22 cellular contexts compared by ENCODE assay signal in genomic region chr5:158985492-158985891, GRCh38.
A peak's percentile ranks its signal among the peaks of the same experiment; 100 is the strongest.
DNase-seq lines count a peak whose midpoint lies in the region; ATAC-seq, FAIRE-seq and TF ChIP-seq lines count a peak whose summit lies in the region.
"Had no signal": no experiment of that assay in that cellular context is flagged by ENCODE, and none has a peak within 500 bp of the region (broad histone marks: within the 10 kb centered on the region; RNA-seq: fewer than 3 reads in every experiment).

No MANE protein-coding gene starts in this region.

- no peaks in the 10 kb centered on the region for H3K9me3 Mint-ChIP-seq in stimulated activated naive B cell treated with anti-CD40 and anti-IgM and Interleukin-4, amounts not matched to agents 10 μg/mL and 1 μg/mL and 100 μg/mL, for 72 hours
- H3K9me3 Mint-ChIP-seq in activated naive CD4-positive, alpha-beta T cell treated with anti-CD3 and anti-CD28 coated beads, Interleukin-2, amount 10 ng/mL, durations not matched to agents 7 days and 5 days = no peaks in the 10 kb centered on the region
- H3K9me3 Mint-ChIP-seq: CD4-positive, CD25-positive, alpha-beta regulatory T cell; CD8-positive, alpha-beta memory T cell had no signal

- no peak overlapping the region for H3K4me3 ChIP-seq in HepG2 (replicated peaks in 1 of 3; ENCODE audit: insufficient read depth in 1 of 3, low read depth in 2 of 3, low read length in 3 of 3)
- H3K4me3 ChIP-seq in right lobe of liver = no peak overlapping the region
- no peak overlapping the region for H3K4me3 ChIP-seq in OCI-LY1 (ENCODE audit: low read depth, low read length, poor library complexity, severe bottlenecking)
- H3K4me3 ChIP-seq: GM12878, GM23248, HAP-1 had no signal

- no peaks in the 10 kb centered on the region for H3F3A ChIP-seq in OCI-LY1 (ENCODE audit: insufficient read depth, low read length)

- no peaks in the 10 kb centered on the region for H3K9me2 ChIP-seq in OCI-LY1 (ENCODE audit: low read depth, low read length)

- H3K27ac ChIP-seq in HepG2 (ENCODE audit: extremely low read length, insufficient read depth, low read length) (no peak overlapping the region), right lobe of liver (no peak overlapping the region), OCI-LY1 (ENCODE audit: low read depth, low read length, poor library complexity, severe bottlenecking) (peak overlapping the region; percentile 64)
- H3K27ac ChIP-seq: 22Rv1, GM23248, HL-60 had no signal

- TF ChIP-seq CTCF in HepG2 (CRISPR knock-in tag; IDR thresholded peaks at IDR 0.05) (no peak), right lobe of liver (IDR thresholded peaks at IDR 0.05) (no peak), OCI-LY1 (IDR thresholded peaks at IDR 0.05; ENCODE audit: low read length) (no peak)

- peak overlapping the region; percentile 4 for H3K27ac Mint-ChIP-seq in stimulated activated naive B cell treated with anti-CD40 and anti-IgM and Interleukin-4, amounts not matched to agents 10 μg/mL and 1 μg/mL and 100 μg/mL, for 72 hours
- H3K27ac Mint-ChIP-seq in activated naive CD4-positive, alpha-beta T cell treated with anti-CD3 and anti-CD28 coated beads, Interleukin-2, amount 10 ng/mL, durations not matched to agents 7 days and 5 days = no peak overlapping the region
- H3K27ac Mint-ChIP-seq: CD4-positive, CD25-positive, alpha-beta regulatory T cell; CD8-positive, alpha-beta memory T cell had no signal

- peaks cover 11 to 26% of the 10 kb centered on the region in 2 donors for H3K36me3 Mint-ChIP-seq in stimulated activated naive B cell treated with anti-CD40 and anti-IgM and Interleukin-4, amounts not matched to agents 10 μg/mL and 1 μg/mL and 100 μg/mL, for 72 hours
- H3K36me3 Mint-ChIP-seq in activated naive CD4-positive, alpha-beta T cell treated with anti-CD3 and anti-CD28 coated beads, Interleukin-2, amount 10 ng/mL, durations not matched to agents 7 days and 5 days = no peaks in the 10 kb centered on the region
- H3K36me3 Mint-ChIP-seq: CD4-positive, CD25-positive, alpha-beta regulatory T cell; CD8-positive, alpha-beta memory T cell had no signal

- TF ChIP-seq POLR2A in HepG2 (IDR thresholded peaks at IDR 0.05; ENCODE audit: insufficient read depth in 1 of 2, low read depth in 2 of 2, low read length in 2 of 2) (no peak), right lobe of liver (IDR thresholded peaks at IDR 0.05) (no peak), GM18505 (IDR thresholded peaks at IDR 0.05; ENCODE audit: borderline replicate concordance, extremely low read depth, insufficient read depth, insufficient read length) (no peak)

- H3K9ac ChIP-seq in HepG2 (ENCODE audit: insufficient read depth, low read depth, low read length) (no peak overlapping the region), OCI-LY1 (ENCODE audit: low read length) (peak overlapping the region; percentile 32; the same call in 1 of the 2 replicates)
- H3K9ac ChIP-seq: GM23248 had no signal

- no peak for TF ChIP-seq RAD21 in HepG2 (CRISPR knock-in tag; IDR thresholded peaks at IDR 0.05)

- POLR2A ChIA-PET in HepG2 (lab: Yijun Ruan, JAX) = no interaction called here

- H3K4me2 ChIP-seq in HepG2 (ENCODE audit: low read depth, low read length) (no peak overlapping the region), OCI-LY1 (ENCODE audit: low read length) (peak overlapping the region; percentile 33; the same call in 1 of the 2 replicates)

- H3K36me3 ChIP-seq in HepG2 (replicated peaks in 1 of 2; ENCODE audit: control insufficient read depth in 1 of 2, insufficient read depth in 2 of 2, low read length in 2 of 2) (no peaks in the 10 kb centered on the region), right lobe of liver (no peaks in the 10 kb centered on the region), OCI-LY1 (ENCODE audit: insufficient read depth, low read length) (0 out of 2 replicates have a peak, but pooled peaks cover 3% of the 10 kb centered on the region)
- H3K36me3 ChIP-seq: HAP-1 had no signal

- H2AFZ ChIP-seq in HepG2 (ENCODE audit: low read length) = no peak overlapping the region
- no peak overlapping the region for H2AFZ ChIP-seq in OCI-LY1 (ENCODE audit: low read length)
- H2AFZ ChIP-seq: GM23248 had no signal

- no peak for TF ChIP-seq EP300 in HepG2 (IDR thresholded peaks at IDR 0.05; ENCODE audit: low read depth in 2 of 2, low read length in 2 of 2)
- no peak for TF ChIP-seq EP300 in HepG2 (CRISPR knock-in tag; IDR thresholded peaks at IDR 0.05; ENCODE audit: borderline replicate concordance)

- FAIRE-seq in HepG2 (lab: Jason Lieb, UNC) = no peak
- FAIRE-seq: GM12878 had no signal

- ATAC-seq in HepG2 = no peak
- no peak for ATAC-seq in right lobe of liver
- ATAC-seq in stimulated activated naive B cell treated with anti-CD40 and anti-IgM and Interleukin-4, amounts not matched to agents 10 μg/mL and 1 μg/mL and 100 μg/mL, for 72 hours (replicated peaks) = no peak
- ATAC-seq in GM18505 (IDR thresholded peaks at IDR 0.05; ENCODE audit: unreplicated experiment) = no peak

- H3K4me1 ChIP-seq in HepG2 (ENCODE audit: insufficient read depth, low read length) (no peaks in the 10 kb centered on the region), right lobe of liver (no peaks in the 10 kb centered on the region), OCI-LY1 (ENCODE audit: insufficient read depth, low read length, severe bottlenecking) (peaks cover 73% of the 10 kb centered on the region)

- H3K9me3 ChIP-seq in HepG2 (ENCODE audit: low read length) (no peaks in the 10 kb centered on the region), right lobe of liver (no peaks in the 10 kb centered on the region), OCI-LY1 (ENCODE audit: low read length) (no peaks in the 10 kb centered on the region)
- H3K9me3 ChIP-seq: HAP-1 had no signal

- BruUV-seq in HepG2 (replicated peaks; lab: Mats Ljungman, UMichigan) = no TSS peak

- peaks cover 36 to 76% of the 10 kb centered on the region in 2 donors for H3K4me1 Mint-ChIP-seq in stimulated activated naive B cell treated with anti-CD40 and anti-IgM and Interleukin-4, amounts not matched to agents 10 μg/mL and 1 μg/mL and 100 μg/mL, for 72 hours
- no peaks in the 10 kb centered on the region for H3K4me1 Mint-ChIP-seq in activated naive CD4-positive, alpha-beta T cell treated with anti-CD3 and anti-CD28 coated beads, Interleukin-2, amount 10 ng/mL, durations not matched to agents 7 days and 5 days
- H3K4me1 Mint-ChIP-seq: CD4-positive, CD25-positive, alpha-beta regulatory T cell; CD8-positive, alpha-beta memory T cell had no signal

- H3K4me3 Mint-ChIP-seq in stimulated activated naive B cell treated with anti-CD40 and anti-IgM and Interleukin-4, amounts not matched to agents 10 μg/mL and 1 μg/mL and 100 μg/mL, for 72 hours = no peak overlapping the region
- no peak overlapping the region for H3K4me3 Mint-ChIP-seq in activated naive CD4-positive, alpha-beta T cell treated with anti-CD3 and anti-CD28 coated beads, Interleukin-2, amount 10 ng/mL, durations not matched to agents 7 days and 5 days
- H3K4me3 Mint-ChIP-seq: CD4-positive, CD25-positive, alpha-beta regulatory T cell; CD8-positive, alpha-beta memory T cell had no signal

- H3K27me3 ChIP-seq in HepG2 (ENCODE audit: control insufficient read depth in 1 of 2, insufficient read depth in 2 of 2, low read length in 2 of 2) (no peaks in the 10 kb centered on the region; a peak in 1 of 5 replicates), right lobe of liver (no peaks in the 10 kb centered on the region), OCI-LY1 (ENCODE audit: insufficient read depth, low read length) (no peaks in the 10 kb centered on the region)

- in situ Hi-C loops in HepG2 (cut with HindIII; ENCODE audit: extremely low pct_ligation_motif_present, low pct_unique_long_range_greater_than_20kb) = no loop called here

- H3K27me3 Mint-ChIP-seq in stimulated activated naive B cell treated with anti-CD40 and anti-IgM and Interleukin-4, amounts not matched to agents 10 μg/mL and 1 μg/mL and 100 μg/mL, for 72 hours = no peaks in the 10 kb centered on the region
- peaks cover 6% of the 10 kb centered on the region for H3K27me3 Mint-ChIP-seq in activated naive CD4-positive, alpha-beta T cell treated with anti-CD3 and anti-CD28 coated beads, Interleukin-2, amount 10 ng/mL, durations not matched to agents 7 days and 5 days
- H3K27me3 Mint-ChIP-seq: IgD-negative memory B cell had no signal

- DNase-seq in HepG2 (ENCODE audit: low spot score) (no peak), right lobe of liver (no peak), pons (ENCODE audit: low spot score) (no peak)
- no peak for DNase-seq in stimulated activated naive B cell treated with anti-CD40 and anti-IgM and Interleukin-4, amounts not matched to agents 10 μg/mL and 1 μg/mL and 100 μg/mL, for 72 hours
- no peak for DNase-seq in activated naive CD4-positive, alpha-beta T cell treated with anti-CD3 and anti-CD28 coated beads, Interleukin-2, amount 10 ng/mL, durations not matched to agents 7 days and 5 days
- DNase-seq: C1 segment of cervical spinal cord; CD4-positive, CD25-positive, alpha-beta regulatory T cell; CD8-positive, alpha-beta memory T cell; COR-L47; DMS 273 treated with DMSO at 0.1 percent for 48 hours; DMS53; DND-41; EL; GM23248; KG1 had no signal

- intact Hi-C loops in HepG2 (cut with micrococcal nuclease; ENCODE audit: unreplicated experiment) = no loop called here
- intact Hi-C loops in right lobe of liver (cut with DNase I) = no loop called here

- H4K20me1 ChIP-seq in HepG2 (ENCODE audit: insufficient read depth, low read length) = no peaks in the 10 kb centered on the region
- no peaks in the 10 kb centered on the region for H4K20me1 ChIP-seq in OCI-LY1 (ENCODE audit: insufficient read depth, low read length)

- CTCF ChIA-PET in HepG2 (lab: Yijun Ruan, JAX; ENCODE audit: low intra/inter-chr PET ratio, low total read pairs) = no interaction called here
- CTCF ChIA-PET in activated naive CD4-positive, alpha-beta T cell treated with anti-CD3 and anti-CD28 coated beads, Interleukin-2, amount 10 ng/mL, durations not matched to agents 7 days and 5 days (lab: Charles Lee) = interaction anchor here (0.8 kb wide), 1 partner anchor 12 kb away, joined by 4 read pairs; no protein-coding TSS in a partner anchor

- H3K79me2 ChIP-seq in HepG2 (ENCODE audit: insufficient read depth, low read length) (no peaks in the 10 kb centered on the region), OCI-LY1 (ENCODE audit: insufficient read depth, low read length) (no peaks in the 10 kb centered on the region; the same call in 1 of the 2 replicates)

TF ChIP-seq in HepG2, 621 proteins besides CTCF, POLR2A, EP300 and RAD21 (continues in another document):
- TF ChIP-seq JUND (CRISPR knock-in tag; IDR thresholded peaks at IDR 0.05) = no peak
- peak; percentile 8 to 59; a peak in 2 of 4 replicates for TF ChIP-seq MAFK (conservative IDR thresholded peaks at IDR 0.05 in 1 of 2, IDR thresholded peaks at IDR 0.05 in 1 of 2; ENCODE audit: low read length in 2 of 2)
- TF ChIP-seq MTF1 (CRISPR knock-in tag; IDR thresholded peaks at IDR 0.05) = no peak
- no peak for TF ChIP-seq PRPF4 (IDR thresholded peaks at IDR 0.05; ENCODE audit: low read depth, low read length, poor library complexity, severe bottlenecking)
- TF ChIP-seq MAFF (IDR thresholded peaks at IDR 0.05; ENCODE audit: low read depth, low read length) = 0 out of 2 replicates have a peak, but pooled peaks have one; percentile 29
- TF ChIP-seq ONECUT2 (CRISPR knock-in tag; IDR thresholded peaks at IDR 0.05) = no peak
- TF ChIP-seq GFI1 (CRISPR knock-in tag; IDR thresholded peaks at IDR 0.05; ENCODE audit: borderline replicate concordance) = no peak
